ENCODE assay signal across 11 cellular contexts in genomic region chr1:17167783-17168479, GRCh38. TPM values are rescaled to one million over a fixed set of nuclear protein-coding genes. Genes with fewer than 3 reads are reported as not detected.
DNase-seq lines count a peak whose midpoint lies in the region; ATAC-seq and TF ChIP-seq lines count a peak whose summit lies in the region.
"Had no signal": no experiment of that assay in that cellular context is flagged by ENCODE, and none has a peak within 500 bp of the region (broad histone marks: within the 10 kb centered on the region; RNA-seq: fewer than 3 reads in every experiment).

No MANE protein-coding gene starts in this region.

- TF ChIP-seq POLR2A in GM18505 (IDR thresholded peaks at IDR 0.05; ENCODE audit: borderline replicate concordance, extremely low read depth, insufficient read depth, insufficient read length), result no peak

- H3K4me3 ChIP-seq in BJ (ENCODE audit: low read depth, low read length) (no peak overlapping the region), MG63 (no peak overlapping the region), astrocyte of the cerebellum (ENCODE audit: low read depth, low read length) (no peak overlapping the region)
- H3K4me3 ChIP-seq: heart left ventricle, stomach had no signal

- DNase-seq in BJ (ENCODE audit: low read depth) (peak; percentile 75), MG63 (peak; percentile 92), astrocyte of the cerebellum (ENCODE audit: low read depth) (peak; percentile 24), kidney glomerular epithelial cell (lab: John Stamatoyannopoulos, UW) (peak; percentile 94), NCI-H82 treated with DMSO at 0.1 percent for 48 hours (lab: John Stamatoyannopoulos, UW; ENCODE audit: unreplicated experiment) (no peak)
- DNase-seq: CD4-positive, alpha-beta T cell; heart left ventricle; stomach had no signal

- POLR2A ChIA-PET in BJ (lab: Charles Lee), result interaction anchor here (0.6 to 1.0 kb wide), 3 partner anchors 11 to 65 kb away, joined by 3 to 5 read pairs (median 5); no protein-coding TSS in a partner anchor

- H3K27me3 ChIP-seq in BJ (ENCODE audit: control insufficient read depth, insufficient read depth, low read length) (no peaks in the 10 kb centered on the region), MG63 (no peaks in the 10 kb centered on the region)

- TF ChIP-seq CTCF in BJ (IDR thresholded peaks at IDR 0.05; ENCODE audit: insufficient read depth, low read depth, low read length) (no peak), astrocyte of the cerebellum (IDR thresholded peaks at IDR 0.05; ENCODE audit: low read depth, low read length, missing control alignments) (no peak)

- no peaks in the 10 kb centered on the region for H3K9me3 ChIP-seq in MG63
- H3K9me3 ChIP-seq: heart left ventricle, stomach had no signal

- CTCF ChIA-PET in BJ (lab: Yijun Ruan, JAX), result interaction anchor here (0.9 to 4.5 kb wide), 7 partner anchors 10 to 69 kb away, joined by 3 to 34 read pairs (median 4); no protein-coding TSS in a partner anchor

- no peaks in the 10 kb centered on the region for H3K36me3 ChIP-seq in BJ (ENCODE audit: control insufficient read depth, insufficient read depth, low read length)
- H3K36me3 ChIP-seq in MG63, result no peaks in the 10 kb centered on the region
- H3K36me3 ChIP-seq: heart left ventricle, stomach had no signal

- ATAC-seq in GM21528 (IDR thresholded peaks at IDR 0.05; ENCODE audit: low FRiP score, unreplicated experiment) (no peak), GM19467 (IDR thresholded peaks at IDR 0.05; ENCODE audit: unreplicated experiment) (no peak), GM18505 (IDR thresholded peaks at IDR 0.05; ENCODE audit: unreplicated experiment) (no peak)
- ATAC-seq: heart left ventricle had no signal

- in situ Hi-C loops in astrocyte of the cerebellum (cut with HindIII; ENCODE audit: low sequenced_read_pairs), result no loop called here

RNA-seq across cellular contexts. Expression of gene PADI1, which starts 37.0 kb away (rescaled TPM):
- polyA plus RNA-seq in BJ (2011; rRNA removed), result 0.70 and 0.82 TPM in 2 replicates
- 0.21 and 0.76 TPM in 2 replicates for polyA minus RNA-seq in BJ (2011; rRNA and poly(A)+ RNA removed)
- 0.03 TPM in 1 of 2 replicates, not detected in the other for total RNA-seq in MG63 (2014; rRNA removed; shearing (Covaris generic); ENCODE audit: low replicate concordance)
- total RNA-seq: CD4-positive, alpha-beta T cell; heart left ventricle had no signal

RNA-seq across cellular contexts. Expression of gene PADI2, which starts 48.7 kb away (rescaled TPM):
- 0.10 and 0.15 TPM in 2 replicates for polyA plus RNA-seq in BJ (2011; rRNA removed)
- polyA minus RNA-seq in BJ (2011; rRNA and poly(A)+ RNA removed), result 0.24 and 0.31 TPM in 2 replicates
- 0.20 TPM in 1 of 2 replicates, not detected in the other for total RNA-seq in MG63 (2014; rRNA removed; shearing (Covaris generic); ENCODE audit: low replicate concordance)
